Comparison of ENCODE assay signal across 34 cellular contexts in the genomic region with DNA sequence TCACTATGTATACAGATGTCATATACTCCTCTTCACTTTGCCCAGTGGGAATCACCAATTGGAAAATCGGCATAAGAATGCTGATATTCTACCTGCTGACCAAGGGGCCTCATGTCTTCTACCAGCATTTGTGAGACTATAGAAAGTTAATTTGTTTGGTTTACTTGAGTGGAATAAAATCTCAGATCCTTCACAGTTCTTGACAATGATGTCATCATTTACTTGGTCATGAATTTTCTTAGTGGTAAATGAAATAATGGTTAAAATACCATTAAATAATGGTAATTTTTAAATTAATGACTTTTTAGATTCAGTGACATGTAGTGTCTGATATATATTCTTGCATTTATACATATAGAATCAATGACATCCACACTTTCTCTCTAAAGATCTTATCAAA.
"Had no signal": no experiment of that assay in that cellular context is flagged by ENCODE, and none has a peak within 500 bp of the region (broad histone marks: within the 10 kb centered on the region; RNA-seq: fewer than 3 reads in every experiment).

No MANE protein-coding gene starts in this region.

- H3K4me3 ChIP-seq: MG63 had no signal

- H3K9me3 ChIP-seq: MG63 had no signal

- DNase-seq: Karpas-422, Kasumi-1, MG63, MM.1S, MV-4-11, NCI-H1048, NCI-H1092, NCI-H1092 treated with DMSO at 0.1 percent for 48 hours, NCI-H1105, NCI-H1105 treated with DMSO at 0.1 percent for 48 hours, NCI-H1417, NCI-H1417 treated with DMSO at 0.1 percent for 48 hours, NCI-H1436, NCI-H1436 treated with DMSO at 0.1 percent for 48 hours, NCI-H146, NCI-H1694, NCI-H1694 treated with DMSO at 0.1 percent for 48 hours, NCI-H187, NCI-H187 treated with DMSO at 0.1 percent for 48 hours, NCI-H1930, NCI-H2029, NCI-H2029 treated with DMSO at 0.1 percent for 48 hours, NCI-H2081, NCI-H2081 treated with DMSO at 0.1 percent for 48 hours, NCI-H2107, NCI-H2171, NCI-H2171 treated with DMSO at 0.1 percent for 48 hours, NCI-H2227 treated with DMSO at 0.1 percent for 48 hours, NCI-H226, NCI-H345, NCI-H446, NCI-H446 treated with DMSO at 0.1 percent for 48 hours, NCI-H510A, NCI-H510A treated with DMSO at 0.1 percent for 48 hours had no signal

- H3K36me3 ChIP-seq: MG63 had no signal

- H3K27me3 ChIP-seq: MG63 had no signal
